Comparison of ENCODE assay signal across 8 cellular contexts in genomic region chr14:73569185-73569957, GRCh38.
DNase-seq lines count a peak whose midpoint lies in the region; ATAC-seq lines count a peak whose summit lies in the region.
"Not testable (repeated sequence)": the region's sequence is repeated elsewhere in the genome, so short reads cannot be mapped to it uniquely, and the experiment has no call there.

TSS of gene ACOT2 (plus strand) at chr14:73569213. CDS start at chr14:73569241, 28 bp downstream.

- H3K36me3 Mint-ChIP-seq in dendritic cell treated with granulocyte-macrophage colony-stimulating factor and Interleukin-4, amounts not matched to agents 40 ng/mL and 50 ng/mL, for 4 days (ENCODE audit: low read depth), result peaks cover 39% of the 10 kb centered on the region

- peak within 1 kb of the TSS; percentile 96 for H3K4me3 Mint-ChIP-seq in dendritic cell treated with granulocyte-macrophage colony-stimulating factor and Interleukin-4, amounts not matched to agents 40 ng/mL and 50 ng/mL, for 4 days

- peak within 1 kb of the TSS; percentile 90 for H3K27ac Mint-ChIP-seq in dendritic cell treated with granulocyte-macrophage colony-stimulating factor and Interleukin-4, amounts not matched to agents 40 ng/mL and 50 ng/mL, for 4 days

- ATAC-seq in GM19043 (IDR thresholded peaks at IDR 0.05; ENCODE audit: low read depth, unreplicated experiment) (peak; percentile 61), HG03460 (IDR thresholded peaks at IDR 0.05; ENCODE audit: unreplicated experiment) (peak; percentile 72)

- DNase-seq in AG20443 (ENCODE audit: low spot score) (peak; percentile 89), NCI-H748 (lab: John Stamatoyannopoulos, UW; ENCODE audit: unreplicated experiment) (peak; percentile 87), left kidney (ENCODE audit: low read depth, low spot score) (peak; percentile 95)
- DNase-seq in activated CD4-positive, alpha-beta T cell treated with anti-CD3 and anti-CD28 coated beads, Interleukin-2, amount 50 U/mL, for 4 hours, result peak; percentile 84 to 88
- DNase-seq in stimulated activated CD4-positive, alpha-beta T cell treated with anti-CD3 and anti-CD28 coated beads, Interleukin-1b, Interleukin-23, amount 100 ng/mL, for 24 hours (ENCODE audit: low read depth in 4 of 4, low spot score in 1 of 4), result peak; percentile 69 to 75 (median 72)

- intact Hi-C loops in dendritic cell treated with granulocyte-macrophage colony-stimulating factor and Interleukin-4, amounts not matched to agents 40 ng/mL and 50 ng/mL, for 4 days (cut with micrococcal nuclease), result not testable (repeated sequence)

- H3K9me3 Mint-ChIP-seq in dendritic cell treated with granulocyte-macrophage colony-stimulating factor and Interleukin-4, amounts not matched to agents 40 ng/mL and 50 ng/mL, for 4 days, result not testable (repeated sequence)

- not testable (repeated sequence) for H3K27me3 Mint-ChIP-seq in dendritic cell treated with granulocyte-macrophage colony-stimulating factor and Interleukin-4, amounts not matched to agents 40 ng/mL and 50 ng/mL, for 4 days

- peaks cover 23% of the 10 kb centered on the region for H3K4me1 Mint-ChIP-seq in dendritic cell treated with granulocyte-macrophage colony-stimulating factor and Interleukin-4, amounts not matched to agents 40 ng/mL and 50 ng/mL, for 4 days (ENCODE audit: low read depth)

Comparison
In these comparisons a context has a peak if more than half of its experiments do, and no peak if none do; other contexts are left out.
1. Peak in every context shown above with its lines: DNase-seq and ATAC-seq.